In genomic region chr5:7868427-7868772, GRCh38 we compare ENCODE assay signal across 8 cellular contexts. TPM values are rescaled to one million over a fixed set of nuclear protein-coding genes. Genes with fewer than 3 reads are reported as not detected.
DNase-seq lines count a peak whose midpoint lies in the region; ATAC-seq and TF ChIP-seq lines count a peak whose summit lies in the region.

No MANE protein-coding gene starts in this region.

- no peaks in the 10 kb centered on the region for H3K9me3 ChIP-seq in liver (ENCODE audit: control insufficient read depth in 4 of 4, low read length in 3 of 4)

- peak overlapping the region; percentile 49 for H3K27ac Mint-ChIP-seq in type B pancreatic cell

- peak overlapping the region; percentile 45 to 71 for H3K9ac ChIP-seq in liver (ENCODE audit: low read depth in 1 of 2, low read length in 2 of 2)

- H3K36me3 ChIP-seq in liver (ENCODE audit: control insufficient read depth in 4 of 4, insufficient read depth in 3 of 4, low read depth in 1 of 4, low read length in 3 of 4) = peaks cover 0 to 8% (median 3%) of the 10 kb centered on the region in 4 donors

- peaks cover 39% of the 10 kb centered on the region for H3K4me1 Mint-ChIP-seq in type B pancreatic cell (ENCODE audit: unreplicated experiment)

- peak; percentile 1 for ATAC-seq in HG03196 (IDR thresholded peaks at IDR 0.05; ENCODE audit: unreplicated experiment)

- TF ChIP-seq RAD21 in liver (IDR thresholded peaks at IDR 0.05) = no peak

- H3K27me3 Mint-ChIP-seq in type B pancreatic cell = no peaks in the 10 kb centered on the region

- in situ Hi-C loops in astrocyte of the cerebellum (cut with HindIII; ENCODE audit: low sequenced_read_pairs) = no loop called here

- no peak for DNase-seq in astrocyte of the cerebellum (ENCODE audit: low read depth)
- DNase-seq in type B pancreatic cell (ENCODE audit: extremely low spot score, unreplicated experiment) = no peak
- DNase-seq in stimulated activated CD4-positive, alpha-beta T cell treated with anti-CD3 and anti-CD28 coated beads, Interleukin-4, amount 100 ng/mL, for 1 hour = no peak
- DNase-seq in DMS53 treated with DMSO at 0.1 percent for 48 hours (lab: John Stamatoyannopoulos, UW; ENCODE audit: unreplicated experiment) = no peak
- DNase-seq in COLO668 (lab: John Stamatoyannopoulos, UW; ENCODE audit: unreplicated experiment) = no peak

- peak overlapping the region; percentile 82 for H3K4me3 ChIP-seq in astrocyte of the cerebellum (ENCODE audit: low read depth, low read length)
- H3K4me3 ChIP-seq in liver (ENCODE audit: low read depth in 1 of 3, low read length in 3 of 3) = peak overlapping the region; percentile 50 to 90 (median 63)

- H3K27me3 ChIP-seq in liver (ENCODE audit: control insufficient read depth in 4 of 4, insufficient read depth in 4 of 4, low read length in 3 of 4) = no peaks in the 10 kb centered on the region

- 0% methylated on average over 8 of the region's 8 CpGs for WGBS in liver

- peak overlapping the region; percentile 95 for H3K4me3 Mint-ChIP-seq in type B pancreatic cell

- H3K4me1 ChIP-seq in liver (ENCODE audit: control insufficient read depth in 4 of 4, insufficient read depth in 4 of 4, low read length in 3 of 4) = peaks cover 1 to 35% (median 21%) of the 10 kb centered on the region in 4 donors

- TF ChIP-seq CTCF in C4-2B (conservative IDR thresholded peaks at IDR 0.05) (no peak), astrocyte of the cerebellum (IDR thresholded peaks at IDR 0.05; ENCODE audit: low read depth, low read length, missing control alignments) (no peak), liver (IDR thresholded peaks at IDR 0.05; ENCODE audit: low read depth, low read length, missing input control) (no peak), type B pancreatic cell (conservative IDR thresholded peaks at IDR 0.05) (no peak)

- H3K27ac ChIP-seq in C4-2B (peak overlapping the region; percentile 90), liver (ENCODE audit: low read depth in 1 of 2, low read length in 2 of 2) (peak overlapping the region; percentile 76 to 89)

- no peaks in the 10 kb centered on the region for H3K9me3 Mint-ChIP-seq in type B pancreatic cell

- H3K36me3 Mint-ChIP-seq in type B pancreatic cell = peaks cover 9% of the 10 kb centered on the region

TF ChIP-seq in liver, 16 proteins besides CTCF, POLR2A, EP300 and RAD21:
- no peak for TF ChIP-seq TAF1 (conservative IDR thresholded peaks at IDR 0.05)
- no peak for TF ChIP-seq ATF3 (IDR thresholded peaks at IDR 0.05)
- no peak for TF ChIP-seq REST (IDR thresholded peaks at IDR 0.05)
- TF ChIP-seq HNF4A (conservative IDR thresholded peaks at IDR 0.05) = no peak
- TF ChIP-seq GABPA (IDR thresholded peaks at IDR 0.05 in 1 of 2, conservative IDR thresholded peaks at IDR 0.05 in 1 of 2) = no peak

RNA-seq across cellular contexts. Expression of gene FASTKD3, which starts 0.4 kb away (rescaled TPM):
- total RNA-seq in liver (10 to 100 TPM in 1 of 2 donors, 1 to 10 TPM in 1; 9.5 to 11.3 TPM), type B pancreatic cell (ENCODE audit: low replicate concordance) (7.3 and 10.7 TPM in 2 replicates)
- 1 to 10 TPM; 6.3 to 9.5 TPM for polyA plus RNA-seq in liver

RNA-seq across cellular contexts. Expression of gene MTRR, which starts 0.5 kb away (rescaled TPM):
- 10 to 100 TPM; 16.2 to 49.7 TPM for total RNA-seq in liver
- 10 to 100 TPM; 17.8 to 18.1 TPM for polyA plus RNA-seq in liver
- 33.7 and 49.3 TPM in 2 replicates for total RNA-seq in type B pancreatic cell (ENCODE audit: low replicate concordance)

RNA-seq across cellular contexts. Expression of gene CFAP90, which starts 17.5 kb away (rescaled TPM):
- total RNA-seq in liver (under 1 TPM; 0.42 to 0.65 TPM), type B pancreatic cell (ENCODE audit: low replicate concordance) (1.3 and 5.3 TPM in 2 replicates)
- polyA plus RNA-seq in liver = 1 to 10 TPM in 1 of 2 donors, under 1 TPM in 1; 0.53 to 1.0 TPM
